In the genomic region with DNA sequence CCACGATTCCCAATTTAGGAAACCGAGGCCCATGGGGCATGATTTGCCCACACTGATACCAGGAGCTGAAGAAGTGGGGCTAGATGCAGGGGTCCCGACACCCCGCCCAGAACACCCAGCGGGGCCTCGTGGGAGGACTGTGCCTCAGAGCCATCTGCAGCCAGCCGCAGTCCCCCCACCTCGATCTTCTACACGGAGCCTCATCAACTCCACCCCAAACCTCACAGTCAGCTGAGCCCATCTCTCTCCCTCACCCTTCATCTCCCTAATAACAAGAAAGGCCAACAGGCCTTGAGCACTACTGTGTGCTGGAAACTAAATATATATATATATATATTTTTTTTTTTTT, we compare ENCODE assay signal across 1 cellular context.
TF ChIP-seq lines count a peak whose summit lies in the region.

No MANE protein-coding gene starts in this region.

TF ChIP-seq in GM12878, 131 proteins besides CTCF, POLR2A, EP300 and RAD21 (continued from another document):
- TF ChIP-seq, protein P1, sequence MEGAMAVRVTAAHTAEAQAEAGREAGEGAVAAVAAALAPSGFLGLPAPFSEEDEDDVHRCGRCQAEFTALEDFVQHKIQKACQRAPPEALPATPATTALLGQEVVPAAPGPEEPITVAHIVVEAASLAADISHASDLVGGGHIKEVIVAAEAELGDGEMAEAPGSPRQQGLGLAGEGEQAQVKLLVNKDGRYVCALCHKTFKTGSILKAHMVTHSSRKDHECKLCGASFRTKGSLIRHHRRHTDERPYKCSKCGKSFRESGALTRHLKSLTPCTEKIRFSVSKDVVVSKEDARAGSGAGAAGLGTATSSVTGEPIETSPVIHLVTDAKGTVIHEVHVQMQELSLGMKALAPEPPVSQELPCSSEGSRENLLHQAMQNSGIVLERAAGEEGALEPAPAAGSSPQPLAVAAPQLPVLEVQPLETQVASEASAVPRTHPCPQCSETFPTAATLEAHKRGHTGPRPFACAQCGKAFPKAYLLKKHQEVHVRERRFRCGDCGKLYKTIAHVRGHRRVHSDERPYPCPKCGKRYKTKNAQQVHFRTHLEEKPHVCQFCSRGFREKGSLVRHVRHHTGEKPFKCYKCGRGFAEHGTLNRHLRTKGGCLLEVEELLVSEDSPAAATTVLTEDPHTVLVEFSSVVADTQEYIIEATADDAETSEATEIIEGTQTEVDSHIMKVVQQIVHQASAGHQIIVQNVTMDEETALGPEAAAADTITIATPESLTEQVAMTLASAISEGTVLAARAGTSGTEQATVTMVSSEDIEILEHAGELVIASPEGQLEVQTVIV (IDR thresholded peaks at IDR 0.05; ENCODE audit: borderline replicate concordance, partially characterized antibody) = no peak
- no peak for TF ChIP-seq ESRRA (IDR thresholded peaks at IDR 0.05; ENCODE audit: low read length)
- TF ChIP-seq IKZF1 (conservative IDR thresholded peaks at IDR 0.05) = peak; percentile 5; the same call in 1 of the 2 replicates
- peak; percentile 17; the same call in 1 of the 2 replicates for TF ChIP-seq JUNB (IDR thresholded peaks at IDR 0.05)
- no peak for TF ChIP-seq TCF12 (IDR thresholded peaks at IDR 0.05; ENCODE audit: low read depth, low read length)
- TF ChIP-seq EED (IDR thresholded peaks at IDR 0.05; ENCODE audit: low read depth) = 0 out of 2 replicates have a peak, but pooled peaks have one; percentile 4
- no peak for TF ChIP-seq ATF7 (IDR thresholded peaks at IDR 0.05; ENCODE audit: low read depth)
- TF ChIP-seq CHD4 (IDR thresholded peaks at IDR 0.05) = 0 out of 2 replicates have a peak, but pooled peaks have one; percentile 65
TF ChIP-seq in GM12878: peak in this region for 6.
